Comparison of ENCODE assay signal across 1 cellular context in genomic region chr14:68727315-68728078, GRCh38.
TF ChIP-seq lines count a peak whose summit lies in the region.

No MANE protein-coding gene starts in this region.

TF ChIP-seq in K562, 482 proteins besides CTCF, POLR2A, EP300 and RAD21 (continued from another document and continues in another):
- TF ChIP-seq ZMIZ1 (IDR thresholded peaks at IDR 0.05; ENCODE audit: low read depth in 2 of 2, low read length in 2 of 2) (no peak), ZBTB26 (CRISPR knock-in tag; IDR thresholded peaks at IDR 0.05) (no peak), ZNF830 (CRISPR knock-in tag; IDR thresholded peaks at IDR 0.05) (no peak), ILK (tag; IDR thresholded peaks at IDR 0.05; ENCODE audit: borderline replicate concordance, low read depth) (no peak), PPARD (CRISPR knock-in tag; IDR thresholded peaks at IDR 0.05) (no peak), NCOA4 (IDR thresholded peaks at IDR 0.05; ENCODE audit: partially characterized antibody) (no peak), RHOXF2B (CRISPR knock-in tag; conservative IDR thresholded peaks at IDR 0.05) (no peak), ZNF699 (CRISPR knock-in tag; IDR thresholded peaks at IDR 0.05; ENCODE audit: insufficient replicate concordance) (no peak), RBM22 (IDR thresholded peaks at IDR 0.05; ENCODE audit: low read depth, low read length, poor library complexity, severe bottlenecking) (no peak), MBD1 (CRISPR knock-in tag; IDR thresholded peaks at IDR 0.05) (no peak), DACH1 (IDR thresholded peaks at IDR 0.05; ENCODE audit: partially characterized antibody) (no peak), WHSC1 (IDR thresholded peaks at IDR 0.05; ENCODE audit: low read length) (no peak), E2F4 (CRISPR knock-in tag; IDR thresholded peaks at IDR 0.05; ENCODE audit: low read depth) (no peak), SRSF7 (optimal IDR thresholded peaks at IDR 0.05; ENCODE audit: low read depth, low read length) (no peak), HDAC6 (IDR thresholded peaks at IDR 0.05; ENCODE audit: low read depth, low read length) (no peak), MYC (IDR thresholded peaks at IDR 0.05; ENCODE audit: low read depth, low read length) (0 out of 2 replicates have a peak, but pooled peaks have one; percentile 13), MYC (CRISPR knock-in tag; IDR thresholded peaks at IDR 0.05; ENCODE audit: borderline replicate concordance, low read depth) (no peak), ZBTB17 (CRISPR knock-in tag; IDR thresholded peaks at IDR 0.05) (no peak), MAFG (tag; conservative IDR thresholded peaks at IDR 0.05) (no peak), SMAD2 (IDR thresholded peaks at IDR 0.05; ENCODE audit: low read depth, low read length) (no peak), RFX7 (CRISPR knock-in tag; IDR thresholded peaks at IDR 0.05) (no peak), ZBTB34 (CRISPR knock-in tag; IDR thresholded peaks at IDR 0.05) (no peak), ZNF449 (CRISPR knock-in tag; IDR thresholded peaks at IDR 0.05) (no peak), LEF1 (IDR thresholded peaks at IDR 0.05) (0 out of 2 replicates have a peak, but pooled peaks have one; percentile 51), ETV5 (CRISPR knock-in tag; IDR thresholded peaks at IDR 0.05; ENCODE audit: low read depth) (no peak; the same call in 1 of the 2 replicates), SMARCE1 (IDR thresholded peaks at IDR 0.05) (0 out of 2 replicates have a peak, but pooled peaks have one; percentile 23), KDM5B (IDR thresholded peaks at IDR 0.05; ENCODE audit: insufficient replicate concordance, low read depth, low read length) (no peak), ZHX1 (conservative IDR thresholded peaks at IDR 0.05; ENCODE audit: low read length) (no peak), RBM25 (IDR thresholded peaks at IDR 0.05; ENCODE audit: low read depth, low read length, severe bottlenecking) (peak; percentile 93), SOX6 (IDR thresholded peaks at IDR 0.05) (peak; percentile 63; the same call in 1 of the 2 replicates), E4F1 (CRISPR knock-in tag; IDR thresholded peaks at IDR 0.05; ENCODE audit: borderline replicate concordance) (no peak)
